ENCODE assay signal across 11 cellular contexts in the genomic region with DNA sequence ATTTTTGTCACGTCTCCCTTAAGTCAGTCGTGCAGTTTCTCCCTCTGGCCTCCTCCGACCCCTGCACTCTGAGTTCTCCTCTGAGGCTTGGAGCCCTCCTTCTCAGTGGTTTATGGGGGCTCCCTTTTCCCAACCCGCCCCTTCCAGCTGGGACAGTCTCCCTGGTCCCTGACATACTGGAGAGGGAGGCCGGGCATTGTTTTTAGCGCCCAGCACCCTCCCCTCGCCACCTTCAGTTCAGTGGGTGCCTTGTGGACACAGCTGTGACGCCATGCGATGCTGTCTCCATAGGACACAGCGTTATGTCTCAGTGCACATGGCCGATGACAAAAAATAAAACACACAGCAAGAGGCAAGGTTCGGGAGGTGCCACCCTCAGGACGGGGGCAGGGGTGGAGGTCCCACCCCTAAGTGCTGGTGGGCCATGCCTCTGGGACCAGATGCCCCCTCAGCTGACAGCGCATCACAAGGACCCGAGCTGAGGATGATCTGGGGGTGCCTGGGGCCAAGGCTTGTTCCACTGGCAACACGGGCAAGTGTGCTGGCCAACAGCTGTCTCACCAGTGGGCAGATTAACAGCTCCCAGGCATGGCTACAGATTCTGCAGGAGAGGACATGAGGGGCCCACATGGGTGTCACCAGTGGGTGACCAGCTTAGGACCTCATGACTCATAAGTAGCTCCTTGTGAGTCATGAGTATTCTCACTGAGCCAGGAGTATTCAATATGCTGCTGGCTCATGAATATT.
DNase-seq lines count a peak whose midpoint lies in the region; ATAC-seq and TF ChIP-seq lines count a peak whose summit lies in the region.
"Had no signal": no experiment of that assay in that cellular context is flagged by ENCODE, and none has a peak within 500 bp of the region (broad histone marks: within the 10 kb centered on the region; RNA-seq: fewer than 3 reads in every experiment).

No MANE protein-coding gene starts in this region.

- H3K36me3 ChIP-seq in gastrocnemius medialis (no peaks in the 10 kb centered on the region), prostate gland (no peaks in the 10 kb centered on the region)

- in situ Hi-C loops in SK-MEL-5 (cut with HindIII; ENCODE audit: low pct_unique_long_range_greater_than_20kb, low sequenced_read_pairs): no loop called here
- in situ Hi-C loops in gastrocnemius medialis (cut with MboI; ENCODE audit: low sequenced_read_pairs in 4 of 4): no loop called here

- H3K4me3 ChIP-seq in fibroblast of the aortic adventitia (ENCODE audit: low read depth, low read length) (no peak overlapping the region), gastrocnemius medialis (no peak overlapping the region), prostate gland (no peak overlapping the region)

- no peaks in the 10 kb centered on the region for H3K9me3 ChIP-seq in gastrocnemius medialis
- no peaks in the 10 kb centered on the region for H3K9me3 ChIP-seq in prostate gland

- DNase-seq in HCEC 1CT: peak; percentile 62
- peak; percentile 20 for DNase-seq in SK-MEL-5 (ENCODE audit: low read depth, low spot score)
- DNase-seq in fibroblast of the aortic adventitia (ENCODE audit: low read depth): peak; percentile 35
- peak in 1 of 2 donors; percentile 41 for DNase-seq in gastrocnemius medialis
- DNase-seq in prostate gland (ENCODE audit: low spot score): no peak
- no peak for DNase-seq in dedifferentiated amniotic fluid mesenchymal stem cell (ENCODE audit: extremely low spot score)
- DNase-seq in D341Med (ENCODE audit: low spot score): no peak
- DNase-seq: immature natural killer cell; naive thymus-derived CD4-positive, alpha-beta T cell; NCI-H2081 treated with DMSO at 0.1 percent for 48 hours; T-helper 9 cell had no signal

- no peaks in the 10 kb centered on the region for H3K27me3 ChIP-seq in gastrocnemius medialis
- no peaks in the 10 kb centered on the region for H3K27me3 ChIP-seq in prostate gland (replicated peaks; ENCODE audit: insufficient read depth)

- H3K27ac ChIP-seq in gastrocnemius medialis (no peak overlapping the region), prostate gland (no peak overlapping the region)

- ATAC-seq in gastrocnemius medialis: peak; percentile 44 to 64
- ATAC-seq: naive thymus-derived CD4-positive, alpha-beta T cell had no signal

- WGBS in prostate gland: 93% methylated on average over 15 of the region's 16 CpGs

- intact Hi-C loops in gastrocnemius medialis (cut with DNase I; ENCODE audit: low total_unique reads): no loop called here
- intact Hi-C loops in prostate gland (cut with DNase I): no loop called here

- TF ChIP-seq POLR2A in gastrocnemius medialis (IDR thresholded peaks at IDR 0.05) (no peak), prostate gland (IDR thresholded peaks at IDR 0.05) (no peak)

- no peaks in the 10 kb centered on the region for H3K4me1 ChIP-seq in gastrocnemius medialis
- no peaks in the 10 kb centered on the region for H3K4me1 ChIP-seq in prostate gland (replicated peaks)

- TF ChIP-seq CTCF in fibroblast of the aortic adventitia (IDR thresholded peaks at IDR 0.05; ENCODE audit: insufficient read depth, low read length) (no peak), gastrocnemius medialis (IDR thresholded peaks at IDR 0.05 in 4 of 5, conservative IDR thresholded peaks at IDR 0.05 in 1 of 5) (no peak), prostate gland (IDR thresholded peaks at IDR 0.05) (no peak)

Comparison
In these comparisons a context has a peak if more than half of its experiments do, and no peak if none do; other contexts are left out.
1. DNase-seq: peak in HCEC 1CT (single experiment), SK-MEL-5 (single experiment) and fibroblast of the aortic adventitia (single experiment); none in prostate gland (single experiment), dedifferentiated amniotic fluid mesenchymal stem cell (single experiment) and D341Med (single experiment).